Comparison of ENCODE assay signal across 1 cellular context in the genomic region with DNA sequence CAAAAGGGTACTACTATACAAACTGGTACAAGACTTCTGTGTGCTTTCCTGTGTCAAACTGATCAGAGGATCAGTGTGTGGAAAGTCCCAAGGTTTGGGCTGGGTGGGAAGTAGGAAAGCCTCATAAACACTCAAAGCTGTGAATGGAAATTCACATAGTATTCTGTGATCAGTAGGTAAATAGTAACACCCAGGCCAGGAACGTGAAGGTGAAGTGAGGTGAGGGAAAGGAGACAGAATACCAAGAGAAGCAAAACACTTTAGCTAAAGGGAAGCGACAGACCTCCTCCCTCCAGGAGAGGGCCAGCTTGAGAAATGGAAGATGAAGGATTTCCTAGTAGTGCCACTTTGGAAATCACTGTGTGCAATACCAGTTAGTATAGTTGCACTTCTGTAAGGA.
TF ChIP-seq lines count a peak whose summit lies in the region.

No MANE protein-coding gene starts in this region.

TF ChIP-seq in GM23338, 12 proteins besides CTCF, POLR2A, EP300 and RAD21:
- TF ChIP-seq, protein P1, sequence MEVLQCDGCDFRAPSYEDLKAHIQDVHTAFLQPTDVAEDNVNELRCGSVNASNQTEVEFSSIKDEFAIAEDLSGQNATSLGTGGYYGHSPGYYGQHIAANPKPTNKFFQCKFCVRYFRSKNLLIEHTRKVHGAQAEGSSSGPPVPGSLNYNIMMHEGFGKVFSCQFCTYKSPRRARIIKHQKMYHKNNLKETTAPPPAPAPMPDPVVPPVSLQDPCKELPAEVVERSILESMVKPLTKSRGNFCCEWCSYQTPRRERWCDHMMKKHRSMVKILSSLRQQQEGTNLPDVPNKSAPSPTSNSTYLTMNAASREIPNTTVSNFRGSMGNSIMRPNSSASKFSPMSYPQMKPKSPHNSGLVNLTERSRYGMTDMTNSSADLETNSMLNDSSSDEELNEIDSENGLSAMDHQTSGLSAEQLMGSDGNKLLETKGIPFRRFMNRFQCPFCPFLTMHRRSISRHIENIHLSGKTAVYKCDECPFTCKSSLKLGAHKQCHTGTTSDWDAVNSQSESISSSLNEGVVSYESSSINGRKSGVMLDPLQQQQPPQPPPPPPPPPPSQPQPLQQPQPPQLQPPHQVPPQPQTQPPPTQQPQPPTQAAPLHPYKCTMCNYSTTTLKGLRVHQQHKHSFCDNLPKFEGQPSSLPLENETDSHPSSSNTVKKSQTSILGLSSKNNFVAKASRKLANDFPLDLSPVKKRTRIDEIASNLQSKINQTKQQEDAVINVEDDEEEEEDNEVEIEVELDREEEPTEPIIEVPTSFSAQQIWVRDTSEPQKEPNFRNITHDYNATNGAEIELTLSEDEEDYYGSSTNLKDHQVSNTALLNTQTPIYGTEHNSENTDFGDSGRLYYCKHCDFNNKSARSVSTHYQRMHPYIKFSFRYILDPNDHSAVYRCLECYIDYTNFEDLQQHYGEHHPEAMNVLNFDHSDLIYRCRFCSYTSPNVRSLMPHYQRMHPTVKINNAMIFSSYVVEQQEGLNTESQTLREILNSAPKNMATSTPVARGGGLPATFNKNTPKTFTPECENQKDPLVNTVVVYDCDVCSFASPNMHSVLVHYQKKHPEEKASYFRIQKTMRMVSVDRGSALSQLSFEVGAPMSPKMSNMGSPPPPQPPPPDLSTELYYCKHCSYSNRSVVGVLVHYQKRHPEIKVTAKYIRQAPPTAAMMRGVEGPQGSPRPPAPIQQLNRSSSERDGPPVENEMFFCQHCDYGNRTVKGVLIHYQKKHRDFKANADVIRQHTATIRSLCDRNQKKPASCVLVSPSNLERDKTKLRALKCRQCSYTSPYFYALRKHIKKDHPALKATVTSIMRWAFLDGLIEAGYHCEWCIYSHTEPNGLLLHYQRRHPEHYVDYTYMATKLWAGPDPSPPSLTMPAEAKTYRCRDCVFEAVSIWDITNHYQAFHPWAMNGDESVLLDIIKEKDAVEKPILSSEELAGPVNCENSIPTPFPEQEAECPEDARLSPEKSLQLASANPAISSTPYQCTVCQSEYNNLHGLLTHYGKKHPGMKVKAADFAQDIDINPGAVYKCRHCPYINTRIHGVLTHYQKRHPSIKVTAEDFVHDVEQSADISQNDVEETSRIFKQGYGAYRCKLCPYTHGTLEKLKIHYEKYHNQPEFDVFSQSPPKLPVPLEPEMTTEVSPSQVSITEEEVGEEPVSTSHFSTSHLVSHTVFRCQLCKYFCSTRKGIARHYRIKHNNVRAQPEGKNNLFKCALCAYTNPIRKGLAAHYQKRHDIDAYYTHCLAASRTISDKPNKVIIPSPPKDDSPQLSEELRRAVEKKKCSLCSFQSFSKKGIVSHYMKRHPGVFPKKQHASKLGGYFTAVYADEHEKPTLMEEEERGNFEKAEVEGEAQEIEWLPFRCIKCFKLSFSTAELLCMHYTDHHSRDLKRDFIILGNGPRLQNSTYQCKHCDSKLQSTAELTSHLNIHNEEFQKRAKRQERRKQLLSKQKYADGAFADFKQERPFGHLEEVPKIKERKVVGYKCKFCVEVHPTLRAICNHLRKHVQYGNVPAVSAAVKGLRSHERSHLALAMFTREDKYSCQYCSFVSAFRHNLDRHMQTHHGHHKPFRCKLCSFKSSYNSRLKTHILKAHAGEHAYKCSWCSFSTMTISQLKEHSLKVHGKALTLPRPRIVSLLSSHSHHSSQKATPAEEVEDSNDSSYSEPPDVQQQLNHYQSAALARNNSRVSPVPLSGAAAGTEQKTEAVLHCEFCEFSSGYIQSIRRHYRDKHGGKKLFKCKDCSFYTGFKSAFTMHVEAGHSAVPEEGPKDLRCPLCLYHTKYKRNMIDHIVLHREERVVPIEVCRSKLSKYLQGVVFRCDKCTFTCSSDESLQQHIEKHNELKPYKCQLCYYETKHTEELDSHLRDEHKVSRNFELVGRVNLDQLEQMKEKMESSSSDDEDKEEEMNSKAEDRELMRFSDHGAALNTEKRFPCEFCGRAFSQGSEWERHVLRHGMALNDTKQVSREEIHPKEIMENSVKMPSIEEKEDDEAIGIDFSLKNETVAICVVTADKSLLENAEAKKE (CRISPR knock-in tag; IDR thresholded peaks at IDR 0.05): no peak
- TF ChIP-seq REST (IDR thresholded peaks at IDR 0.05; ENCODE audit: unreplicated experiment) (no peak), STAT1 (IDR thresholded peaks at IDR 0.05; ENCODE audit: unreplicated experiment) (no peak), EZH2 (IDR thresholded peaks at IDR 0.05; ENCODE audit: low read depth, unreplicated experiment) (no peak), POLR2AphosphoS5 (IDR thresholded peaks at IDR 0.05; ENCODE audit: low read depth) (no peak), ZNF331 (CRISPR knock-in tag; IDR thresholded peaks at IDR 0.05; ENCODE audit: low read depth) (no peak), NANOG (IDR thresholded peaks at IDR 0.05; ENCODE audit: borderline replicate concordance) (no peak), JUNB (IDR thresholded peaks at IDR 0.05; ENCODE audit: unreplicated experiment) (no peak)
